ENCODE assay signal across 10 cellular contexts in genomic region chr14:22565391-22565945, GRCh38. TPM values are rescaled to one million over a fixed set of nuclear protein-coding genes. Genes with fewer than 3 reads are reported as not detected.
A peak's percentile ranks its signal among the peaks of the same experiment; 100 is the strongest.
DNase-seq lines count a peak whose midpoint lies in the region; ATAC-seq and TF ChIP-seq lines count a peak whose summit lies in the region.
"Had no signal": no experiment of that assay in that cellular context is flagged by ENCODE, and none has a peak within 500 bp of the region (broad histone marks: within the 10 kb centered on the region; RNA-seq: fewer than 3 reads in every experiment).

No MANE protein-coding gene starts in this region.

- peak in 2 of 7 experiments; percentile 15 to 20 for DNase-seq in CD8-positive, alpha-beta T cell
- DNase-seq in kidney tubule cell (ENCODE audit: low spot score) (peak; percentile 44), germinal center (ENCODE audit: low spot score) (no peak), NCI-H82 (lab: John Stamatoyannopoulos, UW) (no peak), NCI-H2081 treated with DMSO at 0.1 percent for 48 hours (lab: John Stamatoyannopoulos, UW) (no peak)
- DNase-seq: KBM-7, midbrain had no signal

- no peaks in the 10 kb centered on the region for H3K9me3 Mint-ChIP-seq in CD8-positive, alpha-beta T cell

- H3K27me3 Mint-ChIP-seq in CD8-positive, alpha-beta T cell (ENCODE audit: low read depth): no peaks in the 10 kb centered on the region

- TF ChIP-seq CTCF in CD8-positive, alpha-beta T cell (IDR thresholded peaks at IDR 0.05): no peak

- ATAC-seq in CD8-positive, alpha-beta T cell: no peak
- ATAC-seq in GM21367 (IDR thresholded peaks at IDR 0.05; ENCODE audit: unreplicated experiment): peak; percentile 38
- ATAC-seq in GM18870 (IDR thresholded peaks at IDR 0.05; ENCODE audit: unreplicated experiment): no peak

- peak overlapping the region; percentile 98 for H3K27ac Mint-ChIP-seq in CD8-positive, alpha-beta T cell

- peak overlapping the region; percentile 14 for H3K27ac ChIP-seq in CD8-positive, alpha-beta T cell (ENCODE audit: low read depth, low read length)
- H3K27ac ChIP-seq in KOPT-K1 (ENCODE audit: low read depth, low read length, poor library complexity, severe bottlenecking): peak overlapping the region; percentile 81

- H3K9me3 ChIP-seq in CD8-positive, alpha-beta T cell (ENCODE audit: low read length): no peaks in the 10 kb centered on the region
- H3K9me3 ChIP-seq in KOPT-K1 (ENCODE audit: insufficient read depth, low read length, poor library complexity, severe bottlenecking): no peaks in the 10 kb centered on the region

- H3K4me1 ChIP-seq in CD8-positive, alpha-beta T cell (ENCODE audit: insufficient read depth, low read length): peaks cover 94% of the 10 kb centered on the region

- CTCF ChIA-PET in CD8-positive, alpha-beta T cell (lab: Charles Lee): interaction anchor here (0.7 to 14.3 kb wide), 13 partner anchors 15 to 725 kb away, joined by 3 to 408 read pairs (median 3); no protein-coding TSS in a partner anchor

- H3K4me3 Mint-ChIP-seq in CD8-positive, alpha-beta T cell: peak overlapping the region; percentile 59

- intact Hi-C loops in CD8-positive, alpha-beta T cell (cut with DNase I, micrococcal nuclease): loop anchor here (5.0 to 10.0 kb wide), 3 partner anchors 251 to 739 kb away; partner anchors contain the start of genes BCL2L2 (in 1 of the 2) and PPP1R3E (in 1 of the 2)

- peak overlapping the region; percentile 38 for H3K4me3 ChIP-seq in CD8-positive, alpha-beta T cell (ENCODE audit: low read depth, low read length)

- H3K27me3 ChIP-seq in CD8-positive, alpha-beta T cell (ENCODE audit: insufficient read depth, low read length): no peaks in the 10 kb centered on the region

- POLR2A ChIA-PET in CD8-positive, alpha-beta T cell (lab: Charles Lee): interaction anchor here (0.7 to 4.5 kb wide), 5 partner anchors 9 to 40 kb away, joined by 3 to 17 read pairs (median 7); no protein-coding TSS in a partner anchor

- no peaks in the 10 kb centered on the region for H3K36me3 ChIP-seq in CD8-positive, alpha-beta T cell (ENCODE audit: insufficient read depth, low read length)
- H3K36me3 ChIP-seq in KOPT-K1 (ENCODE audit: insufficient read depth, low read length): peaks cover 31% of the 10 kb centered on the region

- H3K4me1 Mint-ChIP-seq in CD8-positive, alpha-beta T cell (ENCODE audit: low read depth): peaks cover 92% of the 10 kb centered on the region

- H3K36me3 Mint-ChIP-seq in CD8-positive, alpha-beta T cell: peaks cover 22% of the 10 kb centered on the region

RNA-seq across cellular contexts. Expression of gene DAD1, which starts 23.6 kb away (rescaled TPM):
- total RNA-seq in CD8-positive, alpha-beta T cell: 10 to 100 TPM; 27.2 to 35.6 TPM

RNA-seq across cellular contexts. Expression of gene ABHD4, which starts 32.6 kb away (rescaled TPM):
- total RNA-seq in CD8-positive, alpha-beta T cell: 1 to 10 TPM; 7.9 to 8.3 TPM
